Comparison of ENCODE assay signal across 9 cellular contexts in genomic region chr5:34022131-34022705, GRCh38. TPM values are rescaled to one million over a fixed set of nuclear protein-coding genes. Genes with fewer than 3 reads are reported as not detected.
DNase-seq lines count a peak whose midpoint lies in the region; ATAC-seq and TF ChIP-seq lines count a peak whose summit lies in the region.
"Had no signal": no experiment of that assay in that cellular context is flagged by ENCODE, and none has a peak within 500 bp of the region (broad histone marks: within the 10 kb centered on the region; RNA-seq: fewer than 3 reads in every experiment).

No MANE protein-coding gene starts in this region.

- no peaks in the 10 kb centered on the region for H3K36me3 ChIP-seq in upper lobe of right lung

- peak; percentile 24 for DNase-seq in activated T-cell treated with anti-CD3 and anti-CD28 coated beads for 24 hours (ENCODE audit: low read depth)
- no peak for DNase-seq in activated T-cell treated with anti-CD3 and anti-CD28 coated beads for 4 hours
- peak; percentile 59 to 64 for DNase-seq in activated T-cell treated with anti-CD3 and anti-CD28 coated beads, Interleukin-2, amount 50 U/mL, for 48 hours
- peak; percentile 18 to 30 for DNase-seq in stimulated activated CD8-positive, alpha-beta memory T cell treated with anti-CD3 and anti-CD28 coated beads, Interleukin-2, amount 100 ng/mL, for 48 hours (ENCODE audit: low read depth in 2 of 2)
- DNase-seq in NCI-H128 (lab: John Stamatoyannopoulos, UW; ENCODE audit: unreplicated experiment): no peak
- DNase-seq in upper lobe of right lung: no peak
- no peak for DNase-seq in hypothalamus (lab: John Stamatoyannopoulos, UW)
- DNase-seq: SHP77 treated with DMSO at 0.1 percent for 48 hours had no signal

- intact Hi-C loops in upper lobe of right lung (cut with DNase I): no loop called here

- no peak overlapping the region for H3K27ac ChIP-seq in upper lobe of right lung

- no peaks in the 10 kb centered on the region for H3K4me1 ChIP-seq in upper lobe of right lung

- H3K4me3 ChIP-seq in upper lobe of right lung: no peak overlapping the region

- TF ChIP-seq CTCF in upper lobe of right lung (IDR thresholded peaks at IDR 0.05): no peak

- peak; percentile 79 for ATAC-seq in HG03039 (IDR thresholded peaks at IDR 0.05; ENCODE audit: unreplicated experiment)
- ATAC-seq in upper lobe of right lung: no peak

- H3K9me3 ChIP-seq in upper lobe of right lung: no peaks in the 10 kb centered on the region

- H3K27me3 ChIP-seq in upper lobe of right lung: no peaks in the 10 kb centered on the region

RNA-seq across cellular contexts. Expression of gene AMACR, which starts 14.4 kb away (rescaled TPM):
- total RNA-seq in upper lobe of right lung: 9.1 TPM

RNA-seq across cellular contexts. Expression of gene C1QTNF3, which starts 20.8 kb away (rescaled TPM):
- 4.5 TPM for total RNA-seq in upper lobe of right lung

RNA-seq across cellular contexts. Expression of gene SLC45A2, which starts 37.7 kb away (rescaled TPM):
- total RNA-seq in upper lobe of right lung: not detected

Comparison
In these comparisons a context has a peak if more than half of its experiments do, and no peak if none do; other contexts are left out.
1. DNase-seq: peak in activated T-cell treated with anti-CD3 and anti-CD28 coated beads for 24 hours (single experiment), activated T-cell treated with anti-CD3 and anti-CD28 coated beads, Interleukin-2, amount 50 U/mL, for 48 hours (2 of 2) and stimulated activated CD8-positive, alpha-beta memory T cell treated with anti-CD3 and anti-CD28 coated beads, Interleukin-2, amount 100 ng/mL, for 48 hours (2 of 2); none in activated T-cell treated with anti-CD3 and anti-CD28 coated beads for 4 hours (single experiment), NCI-H128 (single experiment), upper lobe of right lung (single experiment) and hypothalamus (0 of 51).